ENCODE assay signal across 1 cellular context in the genomic region with DNA sequence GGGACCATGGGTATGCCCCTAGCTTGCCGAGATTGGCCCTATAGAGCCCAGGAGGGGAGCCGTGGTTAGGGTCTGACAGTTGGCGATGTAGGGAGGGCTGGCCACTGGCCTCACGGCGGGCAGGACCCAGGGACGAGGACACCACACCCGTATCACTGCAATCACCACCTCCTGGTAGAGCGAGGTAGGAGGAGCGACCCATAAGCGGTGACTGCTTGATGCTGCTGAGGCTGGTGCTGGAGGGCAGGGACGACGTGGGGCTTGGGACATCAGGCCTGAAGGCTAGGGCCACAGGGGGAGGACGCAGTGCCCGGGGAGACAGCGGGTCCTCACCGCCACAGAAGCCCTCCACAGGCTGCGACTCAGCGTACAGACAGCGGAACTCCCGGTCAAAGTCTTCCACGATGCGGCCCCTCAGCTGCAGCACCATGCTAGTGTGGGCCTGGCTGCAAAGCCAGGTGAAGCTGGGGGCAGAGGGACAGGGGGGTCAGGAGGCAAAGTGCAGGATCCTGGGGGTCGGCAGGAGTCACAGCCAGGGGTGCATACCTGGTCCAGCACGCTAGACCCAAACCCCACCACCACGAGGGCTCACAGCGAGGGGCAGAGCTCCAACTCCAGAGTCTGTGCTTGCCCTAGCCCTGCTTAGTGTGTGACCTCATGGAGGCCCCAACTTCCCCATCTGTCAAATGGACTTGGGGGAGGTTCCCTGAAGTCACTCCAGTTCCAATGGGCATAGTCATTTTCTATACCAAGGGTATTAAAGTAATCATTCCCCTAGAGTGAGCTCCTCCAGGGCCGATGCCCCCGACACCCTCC.
TF ChIP-seq lines count a peak whose summit lies in the region.

No MANE protein-coding gene starts in this region.

TF ChIP-seq in HepG2, 621 proteins besides CTCF, POLR2A, EP300 and RAD21 (continued from another document and continues in another):
- TF ChIP-seq, protein P1, sequence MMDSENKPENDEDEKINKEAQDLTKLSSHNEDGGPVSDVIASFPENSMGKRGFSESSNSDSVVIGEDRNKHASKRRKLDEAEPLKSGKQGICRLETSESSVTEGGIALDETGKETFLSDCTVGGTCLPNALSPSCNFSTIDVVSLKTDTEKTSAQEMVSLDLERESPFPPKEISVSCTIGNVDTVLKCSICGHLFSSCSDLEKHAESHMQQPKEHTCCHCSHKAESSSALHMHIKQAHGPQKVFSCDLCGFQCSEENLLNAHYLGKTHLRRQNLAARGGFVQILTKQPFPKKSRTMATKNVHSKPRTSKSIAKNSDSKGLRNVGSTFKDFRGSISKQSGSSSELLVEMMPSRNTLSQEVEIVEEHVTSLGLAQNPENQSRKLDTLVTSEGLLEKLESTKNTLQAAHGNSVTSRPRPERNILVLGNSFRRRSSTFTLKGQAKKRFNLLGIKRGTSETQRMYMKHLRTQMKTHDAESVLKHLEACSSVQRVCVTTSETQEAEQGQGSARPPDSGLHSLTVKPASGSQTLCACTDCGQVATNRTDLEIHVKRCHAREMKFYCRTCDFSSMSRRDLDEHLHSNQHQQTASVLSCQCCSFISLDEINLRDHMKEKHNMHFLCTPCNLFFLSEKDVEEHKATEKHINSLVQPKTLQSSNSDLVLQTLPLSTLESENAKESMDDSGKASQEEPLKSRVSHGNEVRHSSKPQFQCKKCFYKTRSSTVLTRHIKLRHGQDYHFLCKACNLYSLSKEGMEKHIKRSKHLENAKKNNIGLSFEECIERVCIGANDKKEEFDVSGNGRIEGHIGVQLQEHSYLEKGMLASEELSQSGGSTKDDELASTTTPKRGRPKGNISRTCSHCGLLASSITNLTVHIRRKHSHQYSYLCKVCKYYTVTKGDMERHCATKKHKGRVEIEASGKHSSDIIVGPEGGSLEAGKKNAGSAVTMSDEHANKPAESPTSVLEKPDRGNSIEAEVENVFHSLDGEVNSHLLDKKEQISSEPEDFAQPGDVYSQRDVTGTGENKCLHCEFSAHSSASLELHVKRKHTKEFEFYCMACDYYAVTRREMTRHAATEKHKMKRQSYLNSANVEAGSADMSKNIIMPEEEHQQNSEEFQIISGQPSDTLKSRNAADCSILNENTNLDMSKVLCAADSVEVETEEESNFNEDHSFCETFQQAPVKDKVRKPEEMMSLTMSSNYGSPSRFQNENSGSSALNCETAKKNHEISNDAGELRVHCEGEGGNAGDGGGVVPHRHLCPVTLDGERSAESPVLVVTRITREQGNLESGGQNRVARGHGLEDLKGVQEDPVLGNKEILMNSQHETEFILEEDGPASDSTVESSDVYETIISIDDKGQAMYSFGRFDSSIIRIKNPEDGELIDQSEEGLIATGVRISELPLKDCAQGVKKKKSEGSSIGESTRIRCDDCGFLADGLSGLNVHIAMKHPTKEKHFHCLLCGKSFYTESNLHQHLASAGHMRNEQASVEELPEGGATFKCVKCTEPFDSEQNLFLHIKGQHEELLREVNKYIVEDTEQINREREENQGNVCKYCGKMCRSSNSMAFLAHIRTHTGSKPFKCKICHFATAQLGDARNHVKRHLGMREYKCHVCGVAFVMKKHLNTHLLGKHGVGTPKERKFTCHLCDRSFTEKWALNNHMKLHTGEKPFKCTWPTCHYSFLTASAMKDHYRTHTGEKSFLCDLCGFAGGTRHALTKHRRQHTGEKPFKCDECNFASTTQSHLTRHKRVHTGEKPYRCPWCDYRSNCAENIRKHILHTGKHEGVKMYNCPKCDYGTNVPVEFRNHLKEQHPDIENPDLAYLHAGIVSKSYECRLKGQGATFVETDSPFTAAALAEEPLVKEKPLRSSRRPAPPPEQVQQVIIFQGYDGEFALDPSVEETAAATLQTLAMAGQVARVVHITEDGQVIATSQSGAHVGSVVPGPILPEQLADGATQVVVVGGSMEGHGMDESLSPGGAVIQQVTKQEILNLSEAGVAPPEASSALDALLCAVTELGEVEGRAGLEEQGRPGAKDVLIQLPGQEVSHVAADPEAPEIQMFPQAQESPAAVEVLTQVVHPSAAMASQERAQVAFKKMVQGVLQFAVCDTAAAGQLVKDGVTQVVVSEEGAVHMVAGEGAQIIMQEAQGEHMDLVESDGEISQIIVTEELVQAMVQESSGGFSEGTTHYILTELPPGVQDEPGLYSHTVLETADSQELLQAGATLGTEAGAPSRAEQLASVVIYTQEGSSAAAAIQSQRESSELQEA (CRISPR knock-in tag; IDR thresholded peaks at IDR 0.05; ENCODE audit: not compliant biosample characterization) = no peak
- TF ChIP-seq KMT2B (CRISPR knock-in tag; IDR thresholded peaks at IDR 0.05) (peak; percentile 44; the same call in 1 of the 2 replicates), ZNF616 (CRISPR knock-in tag; IDR thresholded peaks at IDR 0.05; ENCODE audit: low read depth) (peak; percentile 67; the same call in 1 of the 2 replicates), SOX6 (IDR thresholded peaks at IDR 0.05) (no peak), SOX6 (CRISPR knock-in tag; IDR thresholded peaks at IDR 0.05) (peak; percentile 23; the same call in 1 of the 2 replicates), NPAS2 (CRISPR knock-in tag; IDR thresholded peaks at IDR 0.05; ENCODE audit: borderline replicate concordance) (no peak), ZNF121 (CRISPR knock-in tag; IDR thresholded peaks at IDR 0.05) (no peak), DNMT1 (CRISPR knock-in tag; IDR thresholded peaks at IDR 0.05) (0 out of 2 replicates have a peak, but pooled peaks have one; percentile 31), ZNF468 (CRISPR knock-in tag; IDR thresholded peaks at IDR 0.05) (0 out of 2 replicates have a peak, but pooled peaks have one; percentile 19), ZNF292 (CRISPR knock-in tag; IDR thresholded peaks at IDR 0.05; ENCODE audit: borderline replicate concordance, low read depth) (peak; percentile 92), HNRNPK (IDR thresholded peaks at IDR 0.05; ENCODE audit: low read depth, low read length, poor library complexity, severe bottlenecking) (no peak), STAG1 (CRISPR knock-in tag; IDR thresholded peaks at IDR 0.05) (no peak), PAF1 (CRISPR knock-in tag; IDR thresholded peaks at IDR 0.05) (no peak), FOXK2 (IDR thresholded peaks at IDR 0.05) (no peak), ZNF331 (CRISPR knock-in tag; IDR thresholded peaks at IDR 0.05) (no peak), SMARCE1 (IDR thresholded peaks at IDR 0.05; ENCODE audit: borderline replicate concordance) (no peak), MLLT10 (CRISPR knock-in tag; IDR thresholded peaks at IDR 0.05) (no peak), SP140L (CRISPR knock-in tag; IDR thresholded peaks at IDR 0.05; ENCODE audit: borderline replicate concordance) (no peak), MIXL1 (CRISPR knock-in tag; IDR thresholded peaks at IDR 0.05) (no peak), ZNF563 (CRISPR knock-in tag; IDR thresholded peaks at IDR 0.05) (0 out of 2 replicates have a peak, but pooled peaks have one; percentile 72), PHF20 (CRISPR knock-in tag; IDR thresholded peaks at IDR 0.05) (no peak)
- TF ChIP-seq, protein P2, sequence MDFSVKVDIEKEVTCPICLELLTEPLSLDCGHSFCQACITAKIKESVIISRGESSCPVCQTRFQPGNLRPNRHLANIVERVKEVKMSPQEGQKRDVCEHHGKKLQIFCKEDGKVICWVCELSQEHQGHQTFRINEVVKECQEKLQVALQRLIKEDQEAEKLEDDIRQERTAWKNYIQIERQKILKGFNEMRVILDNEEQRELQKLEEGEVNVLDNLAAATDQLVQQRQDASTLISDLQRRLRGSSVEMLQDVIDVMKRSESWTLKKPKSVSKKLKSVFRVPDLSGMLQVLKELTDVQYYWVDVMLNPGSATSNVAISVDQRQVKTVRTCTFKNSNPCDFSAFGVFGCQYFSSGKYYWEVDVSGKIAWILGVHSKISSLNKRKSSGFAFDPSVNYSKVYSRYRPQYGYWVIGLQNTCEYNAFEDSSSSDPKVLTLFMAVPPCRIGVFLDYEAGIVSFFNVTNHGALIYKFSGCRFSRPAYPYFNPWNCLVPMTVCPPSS (IDR thresholded peaks at IDR 0.05) = no peak
- TF ChIP-seq, protein P3, sequence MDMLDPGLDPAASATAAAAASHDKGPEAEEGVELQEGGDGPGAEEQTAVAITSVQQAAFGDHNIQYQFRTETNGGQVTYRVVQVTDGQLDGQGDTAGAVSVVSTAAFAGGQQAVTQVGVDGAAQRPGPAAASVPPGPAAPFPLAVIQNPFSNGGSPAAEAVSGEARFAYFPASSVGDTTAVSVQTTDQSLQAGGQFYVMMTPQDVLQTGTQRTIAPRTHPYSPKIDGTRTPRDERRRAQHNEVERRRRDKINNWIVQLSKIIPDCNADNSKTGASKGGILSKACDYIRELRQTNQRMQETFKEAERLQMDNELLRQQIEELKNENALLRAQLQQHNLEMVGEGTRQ (IDR thresholded peaks at IDR 0.05; ENCODE audit: low read depth, low read length) = no peak; the same call in 1 of the 2 replicates
- TF ChIP-seq, protein P3 (CRISPR knock-in tag; IDR thresholded peaks at IDR 0.05; ENCODE audit: borderline replicate concordance) = no peak
- TF ChIP-seq, protein P4, sequence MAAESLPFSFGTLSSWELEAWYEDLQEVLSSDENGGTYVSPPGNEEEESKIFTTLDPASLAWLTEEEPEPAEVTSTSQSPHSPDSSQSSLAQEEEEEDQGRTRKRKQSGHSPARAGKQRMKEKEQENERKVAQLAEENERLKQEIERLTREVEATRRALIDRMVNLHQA (CRISPR knock-in tag; IDR thresholded peaks at IDR 0.05) = no peak
- TF ChIP-seq, protein P5, sequence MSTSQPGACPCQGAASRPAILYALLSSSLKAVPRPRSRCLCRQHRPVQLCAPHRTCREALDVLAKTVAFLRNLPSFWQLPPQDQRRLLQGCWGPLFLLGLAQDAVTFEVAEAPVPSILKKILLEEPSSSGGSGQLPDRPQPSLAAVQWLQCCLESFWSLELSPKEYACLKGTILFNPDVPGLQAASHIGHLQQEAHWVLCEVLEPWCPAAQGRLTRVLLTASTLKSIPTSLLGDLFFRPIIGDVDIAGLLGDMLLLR (CRISPR knock-in tag; IDR thresholded peaks at IDR 0.05) = peak; percentile 14; the same call in 1 of the 2 replicates
- TF ChIP-seq, protein P6, sequence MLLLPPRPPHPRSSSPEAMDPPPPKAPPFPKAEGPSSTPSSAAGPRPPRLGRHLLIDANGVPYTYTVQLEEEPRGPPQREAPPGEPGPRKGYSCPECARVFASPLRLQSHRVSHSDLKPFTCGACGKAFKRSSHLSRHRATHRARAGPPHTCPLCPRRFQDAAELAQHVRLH (CRISPR knock-in tag; IDR thresholded peaks at IDR 0.05; ENCODE audit: borderline replicate concordance, low read depth) = no peak
- TF ChIP-seq, protein P7, sequence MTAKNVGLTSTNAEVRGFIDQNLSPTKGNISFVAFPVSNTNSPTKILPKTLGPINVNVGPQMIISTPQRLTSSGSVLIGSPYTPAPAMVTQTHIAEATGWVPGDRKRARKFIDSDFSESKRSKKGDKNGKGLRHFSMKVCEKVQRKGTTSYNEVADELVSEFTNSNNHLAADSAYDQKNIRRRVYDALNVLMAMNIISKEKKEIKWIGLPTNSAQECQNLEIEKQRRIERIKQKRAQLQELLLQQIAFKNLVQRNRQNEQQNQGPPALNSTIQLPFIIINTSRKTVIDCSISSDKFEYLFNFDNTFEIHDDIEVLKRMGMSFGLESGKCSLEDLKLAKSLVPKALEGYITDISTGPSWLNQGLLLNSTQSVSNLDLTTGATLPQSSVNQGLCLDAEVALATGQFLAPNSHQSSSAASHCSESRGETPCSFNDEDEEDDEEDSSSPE (CRISPR knock-in tag; IDR thresholded peaks at IDR 0.05) = no peak
- TF ChIP-seq, protein P8, sequence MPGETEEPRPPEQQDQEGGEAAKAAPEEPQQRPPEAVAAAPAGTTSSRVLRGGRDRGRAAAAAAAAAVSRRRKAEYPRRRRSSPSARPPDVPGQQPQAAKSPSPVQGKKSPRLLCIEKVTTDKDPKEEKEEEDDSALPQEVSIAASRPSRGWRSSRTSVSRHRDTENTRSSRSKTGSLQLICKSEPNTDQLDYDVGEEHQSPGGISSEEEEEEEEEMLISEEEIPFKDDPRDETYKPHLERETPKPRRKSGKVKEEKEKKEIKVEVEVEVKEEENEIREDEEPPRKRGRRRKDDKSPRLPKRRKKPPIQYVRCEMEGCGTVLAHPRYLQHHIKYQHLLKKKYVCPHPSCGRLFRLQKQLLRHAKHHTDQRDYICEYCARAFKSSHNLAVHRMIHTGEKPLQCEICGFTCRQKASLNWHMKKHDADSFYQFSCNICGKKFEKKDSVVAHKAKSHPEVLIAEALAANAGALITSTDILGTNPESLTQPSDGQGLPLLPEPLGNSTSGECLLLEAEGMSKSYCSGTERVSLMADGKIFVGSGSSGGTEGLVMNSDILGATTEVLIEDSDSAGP (CRISPR knock-in tag; IDR thresholded peaks at IDR 0.05; ENCODE audit: borderline replicate concordance) = no peak; the same call in 1 of the 2 replicates
- TF ChIP-seq, protein P9, sequence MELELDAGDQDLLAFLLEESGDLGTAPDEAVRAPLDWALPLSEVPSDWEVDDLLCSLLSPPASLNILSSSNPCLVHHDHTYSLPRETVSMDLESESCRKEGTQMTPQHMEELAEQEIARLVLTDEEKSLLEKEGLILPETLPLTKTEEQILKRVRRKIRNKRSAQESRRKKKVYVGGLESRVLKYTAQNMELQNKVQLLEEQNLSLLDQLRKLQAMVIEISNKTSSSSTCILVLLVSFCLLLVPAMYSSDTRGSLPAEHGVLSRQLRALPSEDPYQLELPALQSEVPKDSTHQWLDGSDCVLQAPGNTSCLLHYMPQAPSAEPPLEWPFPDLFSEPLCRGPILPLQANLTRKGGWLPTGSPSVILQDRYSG (CRISPR knock-in tag; IDR thresholded peaks at IDR 0.05) = no peak
- TF ChIP-seq, protein P10, sequence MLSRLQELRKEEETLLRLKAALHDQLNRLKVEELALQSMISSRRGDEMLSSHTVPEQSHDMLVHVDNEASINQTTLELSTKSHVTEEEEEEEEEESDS (CRISPR knock-in tag; IDR thresholded peaks at IDR 0.05; ENCODE audit: borderline replicate concordance) = no peak
- TF ChIP-seq, protein P11, sequence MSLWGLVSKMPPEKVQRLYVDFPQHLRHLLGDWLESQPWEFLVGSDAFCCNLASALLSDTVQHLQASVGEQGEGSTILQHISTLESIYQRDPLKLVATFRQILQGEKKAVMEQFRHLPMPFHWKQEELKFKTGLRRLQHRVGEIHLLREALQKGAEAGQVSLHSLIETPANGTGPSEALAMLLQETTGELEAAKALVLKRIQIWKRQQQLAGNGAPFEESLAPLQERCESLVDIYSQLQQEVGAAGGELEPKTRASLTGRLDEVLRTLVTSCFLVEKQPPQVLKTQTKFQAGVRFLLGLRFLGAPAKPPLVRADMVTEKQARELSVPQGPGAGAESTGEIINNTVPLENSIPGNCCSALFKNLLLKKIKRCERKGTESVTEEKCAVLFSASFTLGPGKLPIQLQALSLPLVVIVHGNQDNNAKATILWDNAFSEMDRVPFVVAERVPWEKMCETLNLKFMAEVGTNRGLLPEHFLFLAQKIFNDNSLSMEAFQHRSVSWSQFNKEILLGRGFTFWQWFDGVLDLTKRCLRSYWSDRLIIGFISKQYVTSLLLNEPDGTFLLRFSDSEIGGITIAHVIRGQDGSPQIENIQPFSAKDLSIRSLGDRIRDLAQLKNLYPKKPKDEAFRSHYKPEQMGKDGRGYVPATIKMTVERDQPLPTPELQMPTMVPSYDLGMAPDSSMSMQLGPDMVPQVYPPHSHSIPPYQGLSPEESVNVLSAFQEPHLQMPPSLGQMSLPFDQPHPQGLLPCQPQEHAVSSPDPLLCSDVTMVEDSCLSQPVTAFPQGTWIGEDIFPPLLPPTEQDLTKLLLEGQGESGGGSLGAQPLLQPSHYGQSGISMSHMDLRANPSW (CRISPR knock-in tag; IDR thresholded peaks at IDR 0.05; ENCODE audit: borderline replicate concordance) = no peak
